Comparison of ENCODE assay signal across 1 cellular context in the genomic region with DNA sequence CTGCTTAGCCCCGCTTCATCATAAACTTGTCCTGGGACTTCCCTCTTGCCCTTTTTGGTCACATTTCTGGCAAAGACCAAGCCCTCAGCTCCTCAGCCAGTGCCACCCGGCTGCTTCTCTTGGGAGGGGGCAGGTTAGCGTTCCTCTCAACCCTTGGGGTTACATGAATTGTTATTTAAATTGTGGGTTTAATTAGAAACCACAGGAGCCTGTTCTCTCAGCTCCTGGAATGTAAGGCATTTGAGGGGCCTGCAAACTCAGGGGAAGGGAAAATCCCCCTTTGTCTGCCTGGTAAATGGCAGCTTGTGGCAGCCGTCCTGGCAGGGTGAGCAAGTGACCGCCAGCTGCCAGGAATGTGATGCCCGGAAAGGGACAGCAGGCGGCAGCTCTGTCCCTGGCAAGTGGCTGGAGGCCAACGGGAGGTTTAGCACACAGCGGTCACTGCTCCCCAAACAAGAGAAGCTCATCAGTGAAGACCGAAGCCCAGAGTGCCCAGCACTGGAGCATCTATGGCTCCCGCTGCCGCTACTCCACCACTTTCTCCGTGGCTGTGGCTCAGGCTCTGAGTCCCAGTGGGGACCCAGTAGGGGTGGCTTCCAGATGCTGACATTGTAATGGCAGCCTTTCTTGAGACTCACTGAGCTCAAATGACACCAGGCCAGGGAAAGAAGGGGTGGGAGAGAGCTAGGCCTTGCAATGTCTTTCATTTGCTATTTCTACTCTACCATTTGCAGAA.
TF ChIP-seq lines count a peak whose summit lies in the region.

No MANE protein-coding gene starts in this region.

TF ChIP-seq in WTC11, 78 proteins besides CTCF, POLR2A, EP300 and RAD21 (continued from another document and continues in another):
- TF ChIP-seq ARID4B (CRISPR knock-in tag; IDR thresholded peaks at IDR 0.05; ENCODE audit: borderline replicate concordance), result 0 out of 2 replicates have a peak, but pooled peaks have one; percentile 40
- TF ChIP-seq FOXP4 (CRISPR knock-in tag; IDR thresholded peaks at IDR 0.05), result no peak
- no peak for TF ChIP-seq ATF2 (CRISPR knock-in tag; IDR thresholded peaks at IDR 0.05; ENCODE audit: borderline replicate concordance, low read depth)
- TF ChIP-seq ATF1 (CRISPR knock-in tag; IDR thresholded peaks at IDR 0.05), result no peak
- TF ChIP-seq, protein P1, sequence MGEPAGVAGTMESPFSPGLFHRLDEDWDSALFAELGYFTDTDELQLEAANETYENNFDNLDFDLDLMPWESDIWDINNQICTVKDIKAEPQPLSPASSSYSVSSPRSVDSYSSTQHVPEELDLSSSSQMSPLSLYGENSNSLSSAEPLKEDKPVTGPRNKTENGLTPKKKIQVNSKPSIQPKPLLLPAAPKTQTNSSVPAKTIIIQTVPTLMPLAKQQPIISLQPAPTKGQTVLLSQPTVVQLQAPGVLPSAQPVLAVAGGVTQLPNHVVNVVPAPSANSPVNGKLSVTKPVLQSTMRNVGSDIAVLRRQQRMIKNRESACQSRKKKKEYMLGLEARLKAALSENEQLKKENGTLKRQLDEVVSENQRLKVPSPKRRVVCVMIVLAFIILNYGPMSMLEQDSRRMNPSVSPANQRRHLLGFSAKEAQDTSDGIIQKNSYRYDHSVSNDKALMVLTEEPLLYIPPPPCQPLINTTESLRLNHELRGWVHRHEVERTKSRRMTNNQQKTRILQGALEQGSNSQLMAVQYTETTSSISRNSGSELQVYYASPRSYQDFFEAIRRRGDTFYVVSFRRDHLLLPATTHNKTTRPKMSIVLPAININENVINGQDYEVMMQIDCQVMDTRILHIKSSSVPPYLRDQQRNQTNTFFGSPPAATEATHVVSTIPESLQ (CRISPR knock-in tag; IDR thresholded peaks at IDR 0.05), result no peak
- TF ChIP-seq ZNF425 (CRISPR knock-in tag; conservative IDR thresholded peaks at IDR 0.05), result no peak
- no peak for TF ChIP-seq GTF2I (CRISPR knock-in tag; conservative IDR thresholded peaks at IDR 0.05)
- TF ChIP-seq NFYB (CRISPR knock-in tag; conservative IDR thresholded peaks at IDR 0.05; ENCODE audit: low read depth), result no peak
- TF ChIP-seq PRRX2 (CRISPR knock-in tag; IDR thresholded peaks at IDR 0.05), result no peak
- no peak for TF ChIP-seq CREM (CRISPR knock-in tag; IDR thresholded peaks at IDR 0.05)
- TF ChIP-seq HMGA2 (CRISPR knock-in tag; IDR thresholded peaks at IDR 0.05), result no peak
- TF ChIP-seq, protein P2, sequence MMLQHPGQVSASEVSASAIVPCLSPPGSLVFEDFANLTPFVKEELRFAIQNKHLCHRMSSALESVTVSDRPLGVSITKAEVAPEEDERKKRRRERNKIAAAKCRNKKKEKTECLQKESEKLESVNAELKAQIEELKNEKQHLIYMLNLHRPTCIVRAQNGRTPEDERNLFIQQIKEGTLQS (CRISPR knock-in tag; conservative IDR thresholded peaks at IDR 0.05), result no peak
- no peak for TF ChIP-seq ZNF396 (CRISPR knock-in tag; IDR thresholded peaks at IDR 0.05; ENCODE audit: borderline replicate concordance)
- no peak for TF ChIP-seq ZNF416 (CRISPR knock-in tag; IDR thresholded peaks at IDR 0.05)
- no peak for TF ChIP-seq ZBTB43 (CRISPR knock-in tag; IDR thresholded peaks at IDR 0.05)
- no peak for TF ChIP-seq AFF4 (CRISPR knock-in tag; IDR thresholded peaks at IDR 0.05; ENCODE audit: borderline replicate concordance)
- peak; percentile 51; the same call in 1 of the 2 replicates for TF ChIP-seq FOXK1 (CRISPR knock-in tag; IDR thresholded peaks at IDR 0.05)
- TF ChIP-seq SMAD3 (CRISPR knock-in tag; IDR thresholded peaks at IDR 0.05; ENCODE audit: borderline replicate concordance), result no peak
- no peak for TF ChIP-seq SOX15 (CRISPR knock-in tag; IDR thresholded peaks at IDR 0.05)
- no peak for TF ChIP-seq ZBTB21 (CRISPR knock-in tag; IDR thresholded peaks at IDR 0.05; ENCODE audit: borderline replicate concordance)
- TF ChIP-seq TEAD4 (CRISPR knock-in tag; IDR thresholded peaks at IDR 0.05), result peak; percentile 92
- TF ChIP-seq FOXP1 (CRISPR knock-in tag; IDR thresholded peaks at IDR 0.05; ENCODE audit: borderline replicate concordance), result no peak; the same call in 1 of the 2 replicates
- TF ChIP-seq CBFB (CRISPR knock-in tag; IDR thresholded peaks at IDR 0.05; ENCODE audit: low read depth), result no peak
- TF ChIP-seq TEAD1 (CRISPR knock-in tag; IDR thresholded peaks at IDR 0.05), result peak; percentile 99
- TF ChIP-seq, protein P3, sequence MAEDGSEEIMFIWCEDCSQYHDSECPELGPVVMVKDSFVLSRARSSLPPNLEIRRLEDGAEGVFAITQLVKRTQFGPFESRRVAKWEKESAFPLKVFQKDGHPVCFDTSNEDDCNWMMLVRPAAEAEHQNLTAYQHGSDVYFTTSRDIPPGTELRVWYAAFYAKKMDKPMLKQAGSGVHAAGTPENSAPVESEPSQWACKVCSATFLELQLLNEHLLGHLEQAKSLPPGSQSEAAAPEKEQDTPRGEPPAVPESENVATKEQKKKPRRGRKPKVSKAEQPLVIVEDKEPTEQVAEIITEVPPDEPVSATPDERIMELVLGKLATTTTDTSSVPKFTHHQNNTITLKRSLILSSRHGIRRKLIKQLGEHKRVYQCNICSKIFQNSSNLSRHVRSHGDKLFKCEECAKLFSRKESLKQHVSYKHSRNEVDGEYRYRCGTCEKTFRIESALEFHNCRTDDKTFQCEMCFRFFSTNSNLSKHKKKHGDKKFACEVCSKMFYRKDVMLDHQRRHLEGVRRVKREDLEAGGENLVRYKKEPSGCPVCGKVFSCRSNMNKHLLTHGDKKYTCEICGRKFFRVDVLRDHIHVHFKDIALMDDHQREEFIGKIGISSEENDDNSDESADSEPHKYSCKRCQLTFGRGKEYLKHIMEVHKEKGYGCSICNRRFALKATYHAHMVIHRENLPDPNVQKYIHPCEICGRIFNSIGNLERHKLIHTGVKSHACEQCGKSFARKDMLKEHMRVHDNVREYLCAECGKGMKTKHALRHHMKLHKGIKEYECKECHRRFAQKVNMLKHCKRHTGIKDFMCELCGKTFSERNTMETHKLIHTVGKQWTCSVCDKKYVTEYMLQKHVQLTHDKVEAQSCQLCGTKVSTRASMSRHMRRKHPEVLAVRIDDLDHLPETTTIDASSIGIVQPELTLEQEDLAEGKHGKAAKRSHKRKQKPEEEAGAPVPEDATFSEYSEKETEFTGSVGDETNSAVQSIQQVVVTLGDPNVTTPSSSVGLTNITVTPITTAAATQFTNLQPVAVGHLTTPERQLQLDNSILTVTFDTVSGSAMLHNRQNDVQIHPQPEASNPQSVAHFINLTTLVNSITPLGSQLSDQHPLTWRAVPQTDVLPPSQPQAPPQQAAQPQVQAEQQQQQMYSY (CRISPR knock-in tag; IDR thresholded peaks at IDR 0.05), result no peak
- no peak for TF ChIP-seq JAZF1 (CRISPR knock-in tag; IDR thresholded peaks at IDR 0.05)
- no peak for TF ChIP-seq SMAD4 (CRISPR knock-in tag; IDR thresholded peaks at IDR 0.05)
- TF ChIP-seq ZNF263 (CRISPR knock-in tag; IDR thresholded peaks at IDR 0.05; ENCODE audit: low read depth), result no peak
